In genomic region chr10:113073549-113074189, GRCh38 we compare ENCODE assay signal across 9 cellular contexts.
DNase-seq lines count a peak whose midpoint lies in the region; ATAC-seq and TF ChIP-seq lines count a peak whose summit lies in the region.
"Had no signal": no experiment of that assay in that cellular context is flagged by ENCODE, and none has a peak within 500 bp of the region (broad histone marks: within the 10 kb centered on the region; RNA-seq: fewer than 3 reads in every experiment).

No MANE protein-coding gene starts in this region.

- H3K9me3 ChIP-seq in neuronal stem cell (replicated peaks in 1 of 2; ENCODE audit: control insufficient read depth in 2 of 2, insufficient read depth in 1 of 2, low read depth in 1 of 2, low read length in 2 of 2), result no peaks in the 10 kb centered on the region
- no peaks in the 10 kb centered on the region for H3K9me3 ChIP-seq in naive thymus-derived CD4-positive, alpha-beta T cell (ENCODE audit: control insufficient read depth in 2 of 3, low read length in 3 of 3)

- DNase-seq in BJ (ENCODE audit: low read depth) (peak; percentile 78), RKO (ENCODE audit: low spot score) (peak; percentile 94), fibroblast of pulmonary artery (ENCODE audit: low read depth) (peak; percentile 96), neuronal stem cell (ENCODE audit: low spot score) (no peak), NCI-H1105 treated with DMSO at 0.1 percent for 48 hours (lab: John Stamatoyannopoulos, UW) (no peak)
- DNase-seq in activated CD4-positive, alpha-beta T cell treated with anti-CD3 and anti-CD28 coated beads, Interleukin-2, amount 50 U/mL, for 48 hours, result no peak
- no peak for DNase-seq in naive thymus-derived CD4-positive, alpha-beta T cell
- DNase-seq: stimulated activated naive CD4-positive, alpha-beta T cell had no signal

- H3K14ac ChIP-seq in neuronal stem cell (ENCODE audit: low read length), result peak overlapping the region; percentile 75

- H3K79me1 ChIP-seq in neuronal stem cell (ENCODE audit: low read depth, low read length), result peaks cover 5% of the 10 kb centered on the region

- H3K4me2 ChIP-seq in neuronal stem cell (ENCODE audit: insufficient read depth, low read length, poor library complexity, severe bottlenecking), result no peak overlapping the region

- peaks cover 0 to 6% (median 0%) of the 10 kb centered on the region in 5 donors for H3K36me3 Mint-ChIP-seq in naive thymus-derived CD4-positive, alpha-beta T cell

- no peak overlapping the region for H3K27ac Mint-ChIP-seq in naive thymus-derived CD4-positive, alpha-beta T cell

- no peak for ATAC-seq in GM18870 (IDR thresholded peaks at IDR 0.05; ENCODE audit: unreplicated experiment)
- no peak for ATAC-seq in naive thymus-derived CD4-positive, alpha-beta T cell

- H3K36me3 ChIP-seq in BJ (ENCODE audit: control insufficient read depth, insufficient read depth, low read length) (peaks cover 7% of the 10 kb centered on the region), neuronal stem cell (replicated peaks in 1 of 2; ENCODE audit: control insufficient read depth in 2 of 2, insufficient read depth in 2 of 2, low read length in 2 of 2) (peaks cover 0 to 39% of the 10 kb centered on the region in 2 donors)
- H3K36me3 ChIP-seq in naive thymus-derived CD4-positive, alpha-beta T cell (ENCODE audit: control insufficient read depth in 2 of 3, insufficient read depth in 3 of 3, low read length in 3 of 3), result no peaks in the 10 kb centered on the region

- H3K27me3 ChIP-seq in BJ (ENCODE audit: control insufficient read depth, insufficient read depth, low read length) (no peaks in the 10 kb centered on the region), neuronal stem cell (ENCODE audit: control insufficient read depth in 3 of 3, insufficient read depth in 3 of 3, low read depth in 1 of 3, low read length in 3 of 3) (no peaks in the 10 kb centered on the region)
- no peaks in the 10 kb centered on the region for H3K27me3 ChIP-seq in naive thymus-derived CD4-positive, alpha-beta T cell (ENCODE audit: control insufficient read depth in 2 of 2, insufficient read depth in 2 of 2, low read length in 2 of 2)

- H2AK5ac ChIP-seq in neuronal stem cell (ENCODE audit: low read depth, low read length), result no peak overlapping the region

- POLR2A ChIA-PET in BJ (lab: Charles Lee), result interaction anchor here (0.6 kb wide), 1 partner anchor 87 kb away, joined by 7 read pairs; no protein-coding TSS in a partner anchor
- POLR2A ChIA-PET in naive thymus-derived CD4-positive, alpha-beta T cell (lab: Charles Lee), result no interaction called here

- peak overlapping the region; percentile 87 for H3K18ac ChIP-seq in neuronal stem cell (ENCODE audit: low read length)

- peaks cover 0 to 4% of the 10 kb centered on the region in 2 donors for H3K4me1 ChIP-seq in neuronal stem cell (ENCODE audit: control insufficient read depth in 2 of 2, insufficient read depth in 1 of 2, low read depth in 1 of 2, low read length in 2 of 2)
- H3K4me1 ChIP-seq in naive thymus-derived CD4-positive, alpha-beta T cell (ENCODE audit: control insufficient read depth in 2 of 2, insufficient read depth in 2 of 2, low read length in 2 of 2), result no peaks in the 10 kb centered on the region

- H4K8ac ChIP-seq in neuronal stem cell (ENCODE audit: low read depth, low read length), result no peak overlapping the region

- peaks cover 0 to 4% (median 0%) of the 10 kb centered on the region in 7 donors for H3K4me1 Mint-ChIP-seq in naive thymus-derived CD4-positive, alpha-beta T cell

- H3K23ac ChIP-seq in neuronal stem cell (ENCODE audit: low read depth, low read length, poor library complexity), result peak overlapping the region; percentile 81

- peaks cover 0 to 8% (median 0%) of the 10 kb centered on the region in 5 donors for H3K27me3 Mint-ChIP-seq in naive thymus-derived CD4-positive, alpha-beta T cell

- no peaks in the 10 kb centered on the region for H3K9me3 Mint-ChIP-seq in naive thymus-derived CD4-positive, alpha-beta T cell

- no peak for TF ChIP-seq CTCF in BJ (IDR thresholded peaks at IDR 0.05; ENCODE audit: insufficient read depth, low read depth, low read length)
- no peak for TF ChIP-seq CTCF in fibroblast of pulmonary artery (IDR thresholded peaks at IDR 0.05; ENCODE audit: low read length, missing control alignments)

- no peak overlapping the region for H2BK12ac ChIP-seq in neuronal stem cell (ENCODE audit: low read length)

- no peak overlapping the region for H2BK120ac ChIP-seq in neuronal stem cell (ENCODE audit: low read depth, low read length)

- H2BK15ac ChIP-seq in neuronal stem cell (ENCODE audit: low read length), result no peak overlapping the region

- no peak overlapping the region for H4K91ac ChIP-seq in neuronal stem cell (ENCODE audit: low read depth, low read length, poor library complexity)

- H3K4ac ChIP-seq in neuronal stem cell (ENCODE audit: low read length), result no peak overlapping the region

- no peak overlapping the region for H2AFZ ChIP-seq in neuronal stem cell (ENCODE audit: low read length)

- CTCF ChIA-PET in BJ (lab: Yijun Ruan, JAX), result interaction anchor here (0.6 kb wide), 1 partner anchor 1089 kb away, joined by 3 read pairs; no protein-coding TSS in a partner anchor
- CTCF ChIA-PET in naive thymus-derived CD4-positive, alpha-beta T cell (lab: Charles Lee), result no interaction called here

- H3K4me3 ChIP-seq in BJ (ENCODE audit: low read depth, low read length), result no peak overlapping the region
- H3K4me3 ChIP-seq in fibroblast of pulmonary artery (replicated peaks; ENCODE audit: low read depth, low read length), result peak overlapping the region; percentile 21
- no peak overlapping the region for H3K4me3 ChIP-seq in neuronal stem cell (ENCODE audit: low read length in 2 of 2)
- no peak overlapping the region for H3K4me3 ChIP-seq in naive thymus-derived CD4-positive, alpha-beta T cell (ENCODE audit: low read length)

- H3K9ac ChIP-seq in neuronal stem cell (ENCODE audit: low read depth, low read length, poor library complexity), result peak overlapping the region; percentile 54

- no peak overlapping the region for H2BK5ac ChIP-seq in neuronal stem cell (ENCODE audit: low read length)

- intact Hi-C loops in naive thymus-derived CD4-positive, alpha-beta T cell (cut with micrococcal nuclease), result no loop called here

- no peak overlapping the region for H3K4me3 Mint-ChIP-seq in naive thymus-derived CD4-positive, alpha-beta T cell

- WGBS in neuronal stem cell (ENCODE audit: extremely low coverage in 2 of 2, insufficient read length in 2 of 2, insufficient replicate concordance in 1 of 2), 2 donors, result no CpG with 5 or more reads among the region's 23 CpGs

- peak overlapping the region; percentile 30 for H3K27ac ChIP-seq in neuronal stem cell (replicated peaks; ENCODE audit: low read length)
- no peak overlapping the region for H3K27ac ChIP-seq in naive thymus-derived CD4-positive, alpha-beta T cell (ENCODE audit: low read depth, low read length)

Comparison
In these comparisons a context has a peak if more than half of its experiments do, and no peak if none do; other contexts are left out.
1. DNase-seq: peak in BJ (single experiment), RKO (single experiment) and fibroblast of pulmonary artery (single experiment); none in neuronal stem cell (single experiment), NCI-H1105 treated with DMSO at 0.1 percent for 48 hours (single experiment), activated CD4-positive, alpha-beta T cell treated with anti-CD3 and anti-CD28 coated beads, Interleukin-2, amount 50 U/mL, for 48 hours (0 of 2) and naive thymus-derived CD4-positive, alpha-beta T cell (0 of 9).